8 cellular contexts compared by ENCODE assay signal in genomic region chr2:215311625-215312394, GRCh38. TPM values are rescaled to one million over a fixed set of nuclear protein-coding genes. Genes with fewer than 3 reads are reported as not detected.
A peak's percentile ranks its signal among the peaks of the same experiment; 100 is the strongest.
DNase-seq lines count a peak whose midpoint lies in the region; ATAC-seq, FAIRE-seq and TF ChIP-seq lines count a peak whose summit lies in the region.

ATIC (plus strand) TSS chr2:215312059; CDS start chr2:215312143, 84 bp downstream.

- peak within 1 kb of the TSS; percentile 91 to 92 for H3K27ac Mint-ChIP-seq in T-cell

- H3K36me3 Mint-ChIP-seq in T-cell = peaks cover 27% of the 10 kb centered on the region

- CTCF ChIA-PET in T-cell (lab: Charles Lee) = interaction anchor here (0.5 to 0.6 kb wide), 4 partner anchors 334 to 806 kb away, joined by 3 read pairs; no protein-coding TSS in a partner anchor

- WGBS in adrenal gland, 4 donors = 0 to 4% (median 0%) methylated on average over 7 to 64 of the region's 64 CpGs
- WGBS in heart left ventricle, 4 donors = 0 to 1% (median 1%) methylated on average over 13 to 64 of the region's 64 CpGs
- WGBS in upper lobe of left lung, 2 donors = 2 to 4% methylated on average over 16 to 26 of the region's 64 CpGs

- H3K4me1 Mint-ChIP-seq in T-cell = peaks cover 36 to 41% (median 36%) of the 10 kb centered on the region in 3 donors

- intact Hi-C loops in adrenal gland (cut with DNase I) = no loop called here
- intact Hi-C loops in heart left ventricle (cut with DNase I) = no loop called here
- intact Hi-C loops in posterior cingulate gyrus (cut with DNase I) = no loop called here

- peak within 1 kb of the TSS; percentile 85 to 95 (median 89) for H3K4me3 Mint-ChIP-seq in T-cell

- TF ChIP-seq CTCF in adrenal gland (IDR thresholded peaks at IDR 0.05) (peak in 2 of 6 experiments; percentile 14 to 35), heart left ventricle (IDR thresholded peaks at IDR 0.05) (peak in 4 of 12 donors; percentile 6 to 32 (median 26)), upper lobe of left lung (IDR thresholded peaks at IDR 0.05) (peak in 2 of 6 experiments; percentile 10 to 41)

- peak; percentile 96 for FAIRE-seq in GM12891 (lab: Jason Lieb, UNC)

- H3K27ac ChIP-seq in adrenal gland (peak within 1 kb of the TSS in 4 of 5 donors; percentile 45 to 94 (median 81)), heart left ventricle (peak within 1 kb of the TSS in 11 of 12 donors; percentile 68 to 89 (median 78)), upper lobe of left lung (peak within 1 kb of the TSS; percentile 71 to 83 (median 79))

- H3K9me3 Mint-ChIP-seq in T-cell = no peaks in the 10 kb centered on the region

- no peaks in the 10 kb centered on the region for H3K36me3 ChIP-seq in adrenal gland (replicated peaks in 1 of 2)
- peaks cover 0 to under 1% (median 0%) of the 10 kb centered on the region in 9 donors for H3K36me3 ChIP-seq in heart left ventricle
- H3K36me3 ChIP-seq in upper lobe of left lung = no peaks in the 10 kb centered on the region

- H3K4me1 ChIP-seq in adrenal gland (replicated peaks in 1 of 2) (peaks cover 0 to 13% of the 10 kb centered on the region in 2 donors), heart left ventricle (peaks cover 0 to 21% (median 6%) of the 10 kb centered on the region in 12 donors), upper lobe of left lung (peaks cover 0 to 24% (median 9%) of the 10 kb centered on the region in 4 donors)

- POLR2A ChIA-PET in T-cell (lab: Charles Lee) = no interaction called here

- H3K4me3 ChIP-seq in adrenal gland (peak within 1 kb of the TSS; percentile 21 to 89 (median 33)), heart left ventricle (peak within 1 kb of the TSS; percentile 54 to 90 (median 62)), upper lobe of left lung (peak within 1 kb of the TSS; percentile 48 to 72 (median 65))

- TF ChIP-seq EP300 in upper lobe of left lung (IDR thresholded peaks at IDR 0.05) = peak in 1 of 4 donors; percentile 47

- TF ChIP-seq POLR2A in GM12891 (IDR thresholded peaks at IDR 0.05; ENCODE audit: low read depth, low read length) (peak; percentile 82), adrenal gland (IDR thresholded peaks at IDR 0.05) (peak; percentile 47 to 75), heart left ventricle (IDR thresholded peaks at IDR 0.05) (peak in 1 of 2 donors; percentile 33), upper lobe of left lung (IDR thresholded peaks at IDR 0.05) (peak in 3 of 4 donors; percentile 33 to 76 (median 45))

- peak; percentile 100 for ATAC-seq in HG02840 (IDR thresholded peaks at IDR 0.05; ENCODE audit: low FRiP score, unreplicated experiment)
- peak; percentile 97 to 99 (median 98) for ATAC-seq in T-cell (replicated peaks in 1 of 4)
- ATAC-seq in heart left ventricle = peak; percentile 95 to 100 (median 100)
- peak; percentile 97 to 99 for ATAC-seq in upper lobe of left lung (ENCODE audit: low FRiP score in 2 of 2)

- no peaks in the 10 kb centered on the region for H3K27me3 ChIP-seq in adrenal gland
- H3K27me3 ChIP-seq in heart left ventricle = no peaks in the 10 kb centered on the region
- H3K27me3 ChIP-seq in upper lobe of left lung = no peaks in the 10 kb centered on the region

- H3K9me3 ChIP-seq in adrenal gland (replicated peaks in 1 of 3) = no peaks in the 10 kb centered on the region
- no peaks in the 10 kb centered on the region for H3K9me3 ChIP-seq in heart left ventricle
- H3K9me3 ChIP-seq in upper lobe of left lung = no peaks in the 10 kb centered on the region

- H3K27me3 Mint-ChIP-seq in T-cell = no peaks in the 10 kb centered on the region

- DNase-seq in GM12891 (ENCODE audit: insufficient read length, low spot score) (peak; percentile 85), NCI-H1436 treated with DMSO at 0.1 percent for 48 hours (lab: John Stamatoyannopoulos, UW) (peak; percentile 64), T-cell (peak; percentile 71 to 91 (median 82)), adrenal gland (peak; percentile 92 to 98 (median 95)), heart left ventricle (peak; percentile 89 to 96 (median 95)), posterior cingulate gyrus (peak; percentile 88 to 99 (median 92)), upper lobe of left lung (peak; percentile 96 to 97)

TF ChIP-seq in GM12891, 5 proteins besides CTCF, POLR2A, EP300 and RAD21:
- peak; percentile 87 for TF ChIP-seq POLR2AphosphoS5 (IDR thresholded peaks at IDR 0.05; ENCODE audit: low read depth, low read length)
- TF ChIP-seq TAF1 (IDR thresholded peaks at IDR 0.05; ENCODE audit: low read depth, low read length) = peak; percentile 82
- no peak for TF ChIP-seq SPI1 (IDR thresholded peaks at IDR 0.05; ENCODE audit: low read depth, low read length)
- TF ChIP-seq POU2F2 (IDR thresholded peaks at IDR 0.05; ENCODE audit: low read depth, low read length) = peak; percentile 63
- TF ChIP-seq PAX5 (IDR thresholded peaks at IDR 0.05; ENCODE audit: insufficient read depth, low read length, severe bottlenecking) = no peak

RNA-seq across cellular contexts. Expression of gene ATIC, which starts in this region (rescaled TPM):
- 276 TPM for polyA plus RNA-seq in GM12891 (2012; ENCODE audit: low read depth, missing spikeins)
- 10 to 100 TPM; 61.9 to 97.4 (median 78.8) TPM for total RNA-seq in T-cell
- total RNA-seq in adrenal gland = 10 to 100 TPM; 42.0 to 92.0 (median 67.1) TPM
- 100 to 1,000 TPM; 110 to 164 (median 135) TPM for polyA plus RNA-seq in adrenal gland
- total RNA-seq in heart left ventricle = 10 to 100 TPM; 16.8 to 55.6 (median 44.0) TPM
- 100 to 1,000 TPM in 1 of 2 donors, 10 to 100 TPM in 1; 72.8 to 108 TPM for polyA plus RNA-seq in heart left ventricle
- 10 to 100 TPM; 25.1 to 69.2 (median 56.6) TPM for total RNA-seq in upper lobe of left lung

Comparison
In these comparisons a context has a peak if more than half of its experiments do, and no peak if none do; other contexts are left out.
1. Peak in every context shown above with its lines: DNase-seq, ATAC-seq, H3K4me3 ChIP-seq and H3K27ac ChIP-seq.